In the genomic region with DNA sequence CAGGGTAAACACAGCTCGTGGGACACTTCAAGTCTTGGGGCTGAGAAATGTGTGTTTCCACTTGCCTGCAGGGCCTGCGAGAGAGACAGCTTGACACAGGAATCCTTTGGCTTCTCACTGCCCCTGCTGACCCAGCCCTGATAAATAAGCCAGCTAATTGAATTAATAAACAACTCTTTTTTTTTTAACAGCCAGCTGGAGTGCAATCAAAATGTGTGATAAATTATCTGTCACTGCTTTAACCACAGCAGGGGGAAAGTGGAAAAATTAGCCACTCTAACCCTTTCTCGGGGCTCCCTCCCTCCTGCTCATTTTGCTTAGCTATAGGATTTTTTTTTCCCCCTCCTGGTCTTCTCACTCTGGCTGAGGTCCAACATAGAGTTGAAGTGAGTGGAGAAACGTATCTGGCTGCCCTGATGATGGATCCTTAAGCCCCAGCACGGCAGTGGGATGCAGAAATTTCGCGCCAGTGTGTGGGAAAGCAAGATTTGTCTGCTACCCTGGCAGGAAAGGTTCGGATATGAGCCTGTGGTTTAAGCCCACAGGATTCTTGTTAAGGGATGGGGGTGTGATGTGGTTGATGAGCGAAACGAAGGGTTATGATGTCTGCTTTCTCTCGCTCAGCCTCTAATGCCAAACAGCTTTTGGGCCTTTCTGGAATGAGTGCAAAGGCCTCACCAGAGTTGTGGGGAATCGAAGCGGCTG, we compare ENCODE assay signal across 12 cellular contexts.
DNase-seq lines count a peak whose midpoint lies in the region; ATAC-seq and TF ChIP-seq lines count a peak whose summit lies in the region.
"Had no signal": no experiment of that assay in that cellular context is flagged by ENCODE, and none has a peak within 500 bp of the region (broad histone marks: within the 10 kb centered on the region; RNA-seq: fewer than 3 reads in every experiment).

No MANE protein-coding gene starts in this region.

- H3K4me3 ChIP-seq in A673 (ENCODE audit: low read depth, low read length, poor library complexity, severe bottlenecking): no peak overlapping the region
- H3K4me3 ChIP-seq in HEK293 (ENCODE audit: low read depth, low read length): no peak overlapping the region
- no peak overlapping the region for H3K4me3 ChIP-seq in upper lobe of right lung

- H3K9me3 ChIP-seq in A673 (ENCODE audit: low read depth, low read length, poor library complexity, severe bottlenecking): no peaks in the 10 kb centered on the region
- H3K9me3 ChIP-seq in HEK293 (ENCODE audit: control insufficient read depth, insufficient read depth, low read depth, low read length): no peaks in the 10 kb centered on the region
- no peaks in the 10 kb centered on the region for H3K9me3 ChIP-seq in upper lobe of right lung

- DNase-seq in A673 (ENCODE audit: low spot score) (peak; percentile 28), kidney tubule cell (ENCODE audit: low spot score) (peak; percentile 15), NCI-H526 treated with DMSO at 0.1 percent for 48 hours (lab: John Stamatoyannopoulos, UW) (no peak), upper lobe of right lung (no peak)
- DNase-seq in stimulated activated CD4-positive, alpha-beta T cell treated with anti-CD3 and anti-CD28 coated beads, Interleukin-4, amount 100 ng/mL, for 4 hours: no peak
- DNase-seq: activated CD8-positive, alpha-beta memory T cell treated with anti-CD3 and anti-CD28 coated beads, Interleukin-2, amount 50 U/mL, for 48 hours; erythroblast; stimulated activated naive CD4-positive, alpha-beta T cell treated with Interleukin-2 at 50 U/mL for 16 hours had no signal

- CTCF ChIA-PET in A673 (lab: Charles Lee): no interaction called here
- CTCF ChIA-PET in HEK293 (lab: Yijun Ruan, JAX): no interaction called here

- ATAC-seq in HG02610 (IDR thresholded peaks at IDR 0.05; ENCODE audit: unreplicated experiment) (no peak), upper lobe of right lung (no peak)
- ATAC-seq: Panc1 had no signal

- no peaks in the 10 kb centered on the region for H3K36me3 ChIP-seq in A673 (ENCODE audit: insufficient read depth, low read length, poor library complexity, severe bottlenecking)
- no peaks in the 10 kb centered on the region for H3K36me3 ChIP-seq in HEK293 (ENCODE audit: control insufficient read depth in 2 of 2, insufficient read depth in 1 of 2, low read length in 2 of 2)
- no peaks in the 10 kb centered on the region for H3K36me3 ChIP-seq in upper lobe of right lung

- no TSS peak for BruUV-seq in A673 (replicated peaks; lab: Mats Ljungman, UMichigan)

- no peaks in the 10 kb centered on the region for H3K27me3 ChIP-seq in A673 (replicated peaks; ENCODE audit: insufficient read depth, low read depth, low read length, poor library complexity)
- no peaks in the 10 kb centered on the region for H3K27me3 ChIP-seq in upper lobe of right lung

- intact Hi-C loops in A673 (cut with micrococcal nuclease; ENCODE audit: unreplicated experiment) (no loop called here), upper lobe of right lung (cut with DNase I) (no loop called here)

- no peak for TF ChIP-seq CTCF in A673 (conservative IDR thresholded peaks at IDR 0.05; ENCODE audit: low read depth, low read length)
- no peak for TF ChIP-seq CTCF in HEK293 (tag by site-specific recombination; IDR thresholded peaks at IDR 0.05)
- TF ChIP-seq CTCF in upper lobe of right lung (IDR thresholded peaks at IDR 0.05): no peak

- H3K4me1 ChIP-seq in A673 (ENCODE audit: insufficient read depth, low read length, poor library complexity, severe bottlenecking) (peaks cover 4% of the 10 kb centered on the region), HEK293 (ENCODE audit: control insufficient read depth, insufficient read depth, low read length) (peaks cover 9% of the 10 kb centered on the region), upper lobe of right lung (peaks cover 5% of the 10 kb centered on the region)

- H3K27ac ChIP-seq in A673 (ENCODE audit: low read depth, low read length, poor library complexity, severe bottlenecking) (no peak overlapping the region), HEK293 (ENCODE audit: extremely low read depth, low read depth, low read length) (no peak overlapping the region), upper lobe of right lung (no peak overlapping the region)

- POLR2A ChIA-PET in A673 (lab: Charles Lee; ENCODE audit: low non-redundant PET): no interaction called here
- POLR2A ChIA-PET in HEK293 (lab: Yijun Ruan, JAX): no interaction called here

TF ChIP-seq in HEK293, 187 proteins besides CTCF, POLR2A, EP300 and RAD21 (continues in another document):
- TF ChIP-seq, protein P1, sequence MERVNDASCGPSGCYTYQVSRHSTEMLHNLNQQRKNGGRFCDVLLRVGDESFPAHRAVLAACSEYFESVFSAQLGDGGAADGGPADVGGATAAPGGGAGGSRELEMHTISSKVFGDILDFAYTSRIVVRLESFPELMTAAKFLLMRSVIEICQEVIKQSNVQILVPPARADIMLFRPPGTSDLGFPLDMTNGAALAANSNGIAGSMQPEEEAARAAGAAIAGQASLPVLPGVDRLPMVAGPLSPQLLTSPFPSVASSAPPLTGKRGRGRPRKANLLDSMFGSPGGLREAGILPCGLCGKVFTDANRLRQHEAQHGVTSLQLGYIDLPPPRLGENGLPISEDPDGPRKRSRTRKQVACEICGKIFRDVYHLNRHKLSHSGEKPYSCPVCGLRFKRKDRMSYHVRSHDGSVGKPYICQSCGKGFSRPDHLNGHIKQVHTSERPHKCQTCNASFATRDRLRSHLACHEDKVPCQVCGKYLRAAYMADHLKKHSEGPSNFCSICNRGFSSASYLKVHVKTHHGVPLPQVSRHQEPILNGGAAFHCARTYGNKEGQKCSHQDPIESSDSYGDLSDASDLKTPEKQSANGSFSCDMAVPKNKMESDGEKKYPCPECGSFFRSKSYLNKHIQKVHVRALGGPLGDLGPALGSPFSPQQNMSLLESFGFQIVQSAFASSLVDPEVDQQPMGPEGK (tag by site-specific recombination; IDR thresholded peaks at IDR 0.05): no peak
- TF ChIP-seq ZBTB1 (tag by site-specific recombination; IDR thresholded peaks at IDR 0.05) (no peak), RBAK (tag by site-specific recombination; IDR thresholded peaks at IDR 0.05) (no peak), SALL2 (tag by site-specific recombination; IDR thresholded peaks at IDR 0.05; ENCODE audit: borderline replicate concordance) (no peak), ZNF404 (tag by site-specific recombination; IDR thresholded peaks at IDR 0.05) (no peak)
- TF ChIP-seq, protein P2, sequence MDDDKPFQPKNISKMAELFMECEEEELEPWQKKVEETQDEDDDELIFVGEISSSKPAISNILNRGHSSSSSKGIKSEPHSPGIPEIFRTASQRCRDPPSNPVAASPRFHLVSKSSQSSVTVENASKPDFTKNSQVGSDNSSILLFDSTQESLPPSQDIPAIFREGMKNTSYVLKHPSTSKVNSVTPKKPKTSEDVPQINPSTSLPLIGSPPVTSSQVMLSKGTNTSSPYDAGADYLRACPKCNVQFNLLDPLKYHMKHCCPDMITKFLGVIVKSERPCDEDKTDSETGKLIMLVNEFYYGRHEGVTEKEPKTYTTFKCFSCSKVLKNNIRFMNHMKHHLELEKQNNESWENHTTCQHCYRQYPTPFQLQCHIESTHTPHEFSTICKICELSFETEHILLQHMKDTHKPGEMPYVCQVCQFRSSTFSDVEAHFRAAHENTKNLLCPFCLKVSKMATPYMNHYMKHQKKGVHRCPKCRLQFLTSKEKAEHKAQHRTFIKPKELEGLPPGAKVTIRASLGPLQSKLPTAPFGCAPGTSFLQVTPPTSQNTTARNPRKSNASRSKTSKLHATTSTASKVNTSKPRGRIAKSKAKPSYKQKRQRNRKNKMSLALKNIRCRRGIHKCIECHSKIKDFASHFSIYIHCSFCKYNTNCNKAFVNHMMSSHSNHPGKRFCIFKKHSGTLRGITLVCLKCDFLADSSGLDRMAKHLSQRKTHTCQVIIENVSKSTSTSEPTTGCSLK (tag by site-specific recombination; IDR thresholded peaks at IDR 0.05): no peak

TF ChIP-seq in PFSK-1, 5 proteins besides CTCF, POLR2A, EP300 and RAD21:
- TF ChIP-seq, protein P3, sequence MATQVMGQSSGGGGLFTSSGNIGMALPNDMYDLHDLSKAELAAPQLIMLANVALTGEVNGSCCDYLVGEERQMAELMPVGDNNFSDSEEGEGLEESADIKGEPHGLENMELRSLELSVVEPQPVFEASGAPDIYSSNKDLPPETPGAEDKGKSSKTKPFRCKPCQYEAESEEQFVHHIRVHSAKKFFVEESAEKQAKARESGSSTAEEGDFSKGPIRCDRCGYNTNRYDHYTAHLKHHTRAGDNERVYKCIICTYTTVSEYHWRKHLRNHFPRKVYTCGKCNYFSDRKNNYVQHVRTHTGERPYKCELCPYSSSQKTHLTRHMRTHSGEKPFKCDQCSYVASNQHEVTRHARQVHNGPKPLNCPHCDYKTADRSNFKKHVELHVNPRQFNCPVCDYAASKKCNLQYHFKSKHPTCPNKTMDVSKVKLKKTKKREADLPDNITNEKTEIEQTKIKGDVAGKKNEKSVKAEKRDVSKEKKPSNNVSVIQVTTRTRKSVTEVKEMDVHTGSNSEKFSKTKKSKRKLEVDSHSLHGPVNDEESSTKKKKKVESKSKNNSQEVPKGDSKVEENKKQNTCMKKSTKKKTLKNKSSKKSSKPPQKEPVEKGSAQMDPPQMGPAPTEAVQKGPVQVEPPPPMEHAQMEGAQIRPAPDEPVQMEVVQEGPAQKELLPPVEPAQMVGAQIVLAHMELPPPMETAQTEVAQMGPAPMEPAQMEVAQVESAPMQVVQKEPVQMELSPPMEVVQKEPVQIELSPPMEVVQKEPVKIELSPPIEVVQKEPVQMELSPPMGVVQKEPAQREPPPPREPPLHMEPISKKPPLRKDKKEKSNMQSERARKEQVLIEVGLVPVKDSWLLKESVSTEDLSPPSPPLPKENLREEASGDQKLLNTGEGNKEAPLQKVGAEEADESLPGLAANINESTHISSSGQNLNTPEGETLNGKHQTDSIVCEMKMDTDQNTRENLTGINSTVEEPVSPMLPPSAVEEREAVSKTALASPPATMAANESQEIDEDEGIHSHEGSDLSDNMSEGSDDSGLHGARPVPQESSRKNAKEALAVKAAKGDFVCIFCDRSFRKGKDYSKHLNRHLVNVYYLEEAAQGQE (IDR thresholded peaks at IDR 0.05; ENCODE audit: insufficient read depth in 1 of 2, low read depth in 2 of 2, low read length in 2 of 2): 0 out of 4 replicates have a peak, but pooled peaks of 1 of the 2 experiments have one; percentile 3
- peak; percentile 63 for TF ChIP-seq POLR2AphosphoS5 (IDR thresholded peaks at IDR 0.05; ENCODE audit: low read depth, low read length)
- no peak for TF ChIP-seq TAF1 (IDR thresholded peaks at IDR 0.05; ENCODE audit: borderline replicate concordance, insufficient read depth, low read length)
- peak; percentile 85 for TF ChIP-seq FOXP2 (optimal IDR thresholded peaks at IDR 0.05; ENCODE audit: borderline replicate concordance, extremely low read depth, extremely low read length, insufficient read depth)
- TF ChIP-seq SIN3A (IDR thresholded peaks at IDR 0.05; ENCODE audit: borderline replicate concordance, insufficient read depth, low read length): peak; percentile 87; the same call in 1 of the 2 replicates

Comparison
In these comparisons a context has a peak if more than half of its experiments do, and no peak if none do; other contexts are left out.
1. DNase-seq: peak in A673 (single experiment) and kidney tubule cell (single experiment); none in NCI-H526 treated with DMSO at 0.1 percent for 48 hours (single experiment), upper lobe of right lung (single experiment) and stimulated activated CD4-positive, alpha-beta T cell treated with anti-CD3 and anti-CD28 coated beads, Interleukin-4, amount 100 ng/mL, for 4 hours (0 of 2).